In genomic region chr11:68678031-68678441, GRCh38 we compare ENCODE assay signal across 22 cellular contexts. TPM values are rescaled to one million over a fixed set of nuclear protein-coding genes. Genes with fewer than 3 reads are reported as not detected.
"Had no signal": no experiment of that assay in that cellular context is flagged by ENCODE, and none has a peak within 500 bp of the region (broad histone marks: within the 10 kb centered on the region; RNA-seq: fewer than 3 reads in every experiment).

No MANE protein-coding gene starts in this region.

- H3K9me3 Mint-ChIP-seq: activated CD4-positive, alpha-beta memory T cell treated with anti-CD3 and anti-CD28 coated beads for 36 hours; endodermal cell; neural crest cell had no signal

- H3K36me3 ChIP-seq: adrenal gland, breast epithelium, esophagus squamous epithelium, gastroesophageal sphincter, heart left ventricle, lower lobe of right lung, spleen, upper lobe of left lung had no signal

- H3K4me1 ChIP-seq: adrenal gland, breast epithelium, testis had no signal

- FAIRE-seq: islet of Langerhans had no signal

- DNase-seq: activated CD4-positive, alpha-beta memory T cell treated with anti-CD3 and anti-CD28 coated beads for 36 hours; activated CD4-positive, alpha-beta T cell treated with anti-CD3 and anti-CD28 coated beads for 48 hours; activated gamma-delta T cell treated with Interleukin-2 at 50 U/mL for 16 hours; esophagus squamous epithelium; lower lobe of right lung; naive thymus-derived CD4-positive, alpha-beta T cell; occipital lobe; spleen; stimulated activated CD4-positive, alpha-beta T cell treated with anti-CD3 and anti-CD28 coated beads, Interleukin-4, amount 100 ng/mL, for 1 hour; stimulated activated naive CD4-positive, alpha-beta T cell; testis had no signal

- H3K9me3 ChIP-seq: adrenal gland, lower lobe of right lung, testis had no signal

- H3K27ac ChIP-seq: adrenal gland, breast epithelium, coronary artery, esophagus squamous epithelium, gastroesophageal sphincter, heart left ventricle, lower lobe of right lung, spleen, testis, upper lobe of left lung had no signal

- H3K4me3 Mint-ChIP-seq: activated CD4-positive, alpha-beta memory T cell treated with anti-CD3 and anti-CD28 coated beads for 36 hours; activated naive CD8-positive, alpha-beta T cell; endodermal cell; naive thymus-derived CD4-positive, alpha-beta T cell; neural crest cell had no signal

- H3K27ac Mint-ChIP-seq: activated naive CD8-positive, alpha-beta T cell; endodermal cell; naive thymus-derived CD4-positive, alpha-beta T cell had no signal

- H3K27me3 ChIP-seq: adrenal gland, breast epithelium, testis had no signal

- H3K4me3 ChIP-seq: adrenal gland, breast epithelium, coronary artery, esophagus squamous epithelium, gastroesophageal sphincter, heart left ventricle, lower lobe of right lung, spleen, testis, upper lobe of left lung had no signal

- H3K36me3 Mint-ChIP-seq: activated CD4-positive, alpha-beta memory T cell treated with anti-CD3 and anti-CD28 coated beads for 36 hours; activated naive CD8-positive, alpha-beta T cell had no signal

RNA-seq across cellular contexts. Expression of gene GAL, which starts 6.3 kb away (rescaled TPM):
- total RNA-seq: lower lobe of right lung; naive thymus-derived CD4-positive, alpha-beta T cell; occipital lobe; spleen; T-helper 2 cell treated with Interferon-gamma antibody and Interleukin-4, amounts not matched to agents 100 ng/mL and 5 ng/mL, for 36 hours had no signal
- polyA plus RNA-seq: naive thymus-derived CD4-positive, alpha-beta T cell; spleen had no signal
